ENCODE assay signal across 8 cellular contexts in the genomic region with DNA sequence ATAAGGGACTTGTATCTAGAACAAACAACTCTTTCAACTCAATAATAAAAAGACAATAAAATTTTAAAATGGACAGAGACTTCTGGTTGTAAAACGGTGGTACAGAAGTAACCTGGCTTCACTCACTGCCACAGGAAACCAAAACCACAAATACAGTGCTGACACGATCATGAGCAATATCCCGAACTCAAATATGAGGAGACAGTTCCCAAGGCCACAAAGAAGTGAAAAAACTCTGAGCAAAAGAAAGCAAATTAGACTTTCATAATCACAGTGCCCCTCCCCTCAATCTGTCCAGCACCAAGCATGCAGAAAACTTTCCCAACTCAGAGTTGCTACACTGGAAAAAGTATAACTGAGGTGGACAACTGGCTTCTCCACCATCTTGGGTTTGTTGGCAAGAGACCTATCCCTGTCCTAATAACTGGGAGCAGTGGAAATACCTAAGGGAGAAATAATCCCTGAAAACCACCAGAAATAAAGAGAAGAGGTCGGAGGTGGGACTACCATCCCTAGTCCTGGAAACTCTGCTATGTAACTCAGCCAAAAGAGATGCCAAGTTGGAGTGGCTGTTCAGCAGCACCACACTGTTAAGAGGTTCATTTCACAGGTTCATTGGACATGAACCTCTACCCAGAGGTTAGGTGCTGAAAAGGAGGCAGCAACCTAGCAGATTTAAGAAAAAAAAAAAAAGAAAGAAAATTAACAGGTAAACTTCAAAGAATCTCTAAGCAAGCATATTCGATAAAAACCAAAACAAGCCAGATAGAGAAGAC. TPM values are rescaled to one million over a fixed set of nuclear protein-coding genes. Genes with fewer than 3 reads are reported as not detected.
DNase-seq lines count a peak whose midpoint lies in the region; ATAC-seq and TF ChIP-seq lines count a peak whose summit lies in the region.

No MANE protein-coding gene starts in this region.

- H3K4me3 ChIP-seq in BLaER1 (no peak overlapping the region), A673 (ENCODE audit: low read depth, low read length, poor library complexity, severe bottlenecking) (no peak overlapping the region)

- H4K20me1 ChIP-seq in BLaER1 = peaks cover 73% of the 10 kb centered on the region

- H3K4me3 Mint-ChIP-seq in WTC11 = no peak overlapping the region

- H3K27ac ChIP-seq in BLaER1 = no peak overlapping the region
- H3K27ac ChIP-seq in A673 (ENCODE audit: low read depth, low read length, poor library complexity, severe bottlenecking) = no peak overlapping the region

- no peak overlapping the region for H3K9ac ChIP-seq in BLaER1

- BruUV-seq in A673 (replicated peaks; lab: Mats Ljungman, UMichigan) = no TSS peak

- H3K27me3 ChIP-seq in BLaER1 = no peaks in the 10 kb centered on the region
- H3K27me3 ChIP-seq in A673 (replicated peaks; ENCODE audit: insufficient read depth, low read depth, low read length, poor library complexity) = no peaks in the 10 kb centered on the region

- intact Hi-C loops in A673 (cut with micrococcal nuclease; ENCODE audit: unreplicated experiment) = no loop called here

- TF ChIP-seq CTCF in WTC11 (IDR thresholded peaks at IDR 0.05) = no peak
- TF ChIP-seq CTCF in A673 (conservative IDR thresholded peaks at IDR 0.05; ENCODE audit: low read depth, low read length) = no peak

- no peak overlapping the region for H3K27ac Mint-ChIP-seq in WTC11

- peak overlapping the region; percentile 69 for H3K4me2 ChIP-seq in BLaER1

- ATAC-seq in WTC11 = no peak
- peak; percentile 85 for ATAC-seq in left lobe of liver
- no peak for ATAC-seq in HG03039 (IDR thresholded peaks at IDR 0.05; ENCODE audit: unreplicated experiment)

- H3K9me3 Mint-ChIP-seq in WTC11 = peaks cover 13% of the 10 kb centered on the region

- POLR2A ChIA-PET in WTC11 (lab: Charles Lee) (no interaction called here), A673 (lab: Charles Lee; ENCODE audit: low non-redundant PET) (no interaction called here)

- H3K4me1 ChIP-seq in BLaER1 (peaks cover 12% of the 10 kb centered on the region), A673 (ENCODE audit: insufficient read depth, low read length, poor library complexity, severe bottlenecking) (peaks cover 21% of the 10 kb centered on the region)

- H3K36me3 Mint-ChIP-seq in WTC11 = peaks cover 3% of the 10 kb centered on the region

- peaks cover 8% of the 10 kb centered on the region for H3K4me1 Mint-ChIP-seq in WTC11

- peaks cover 28% of the 10 kb centered on the region for H3K36me3 ChIP-seq in BLaER1
- no peaks in the 10 kb centered on the region for H3K36me3 ChIP-seq in A673 (ENCODE audit: insufficient read depth, low read length, poor library complexity, severe bottlenecking)

- CTCF ChIA-PET in WTC11 (lab: Charles Lee) = no interaction called here
- CTCF ChIA-PET in A673 (lab: Charles Lee) = no interaction called here

- peaks cover 33% of the 10 kb centered on the region for H3K9me3 ChIP-seq in BLaER1
- peaks cover 20% of the 10 kb centered on the region for H3K9me3 ChIP-seq in A673 (ENCODE audit: low read depth, low read length, poor library complexity, severe bottlenecking)

- H3K27me3 Mint-ChIP-seq in WTC11 (ENCODE audit: low read depth) = no peaks in the 10 kb centered on the region

- DNase-seq in GM19240 (ENCODE audit: insufficient read length, low spot score) = peak; percentile 22
- DNase-seq in HS-27A (ENCODE audit: low read depth) = peak; percentile 60
- DNase-seq in WTC11 (ENCODE audit: low spot score) = no peak
- DNase-seq in left lobe of liver (ENCODE audit: low spot score) = no peak
- DNase-seq in A673 (ENCODE audit: low spot score) = no peak
- DNase-seq in NCI-H2107 treated with DMSO at 0.1 percent for 48 hours (lab: John Stamatoyannopoulos, UW; ENCODE audit: unreplicated experiment) = no peak

TF ChIP-seq in WTC11, 78 proteins besides CTCF, POLR2A, EP300 and RAD21:
- no peak for TF ChIP-seq SOX15 (CRISPR knock-in tag; IDR thresholded peaks at IDR 0.05)
- TF ChIP-seq, protein P1, sequence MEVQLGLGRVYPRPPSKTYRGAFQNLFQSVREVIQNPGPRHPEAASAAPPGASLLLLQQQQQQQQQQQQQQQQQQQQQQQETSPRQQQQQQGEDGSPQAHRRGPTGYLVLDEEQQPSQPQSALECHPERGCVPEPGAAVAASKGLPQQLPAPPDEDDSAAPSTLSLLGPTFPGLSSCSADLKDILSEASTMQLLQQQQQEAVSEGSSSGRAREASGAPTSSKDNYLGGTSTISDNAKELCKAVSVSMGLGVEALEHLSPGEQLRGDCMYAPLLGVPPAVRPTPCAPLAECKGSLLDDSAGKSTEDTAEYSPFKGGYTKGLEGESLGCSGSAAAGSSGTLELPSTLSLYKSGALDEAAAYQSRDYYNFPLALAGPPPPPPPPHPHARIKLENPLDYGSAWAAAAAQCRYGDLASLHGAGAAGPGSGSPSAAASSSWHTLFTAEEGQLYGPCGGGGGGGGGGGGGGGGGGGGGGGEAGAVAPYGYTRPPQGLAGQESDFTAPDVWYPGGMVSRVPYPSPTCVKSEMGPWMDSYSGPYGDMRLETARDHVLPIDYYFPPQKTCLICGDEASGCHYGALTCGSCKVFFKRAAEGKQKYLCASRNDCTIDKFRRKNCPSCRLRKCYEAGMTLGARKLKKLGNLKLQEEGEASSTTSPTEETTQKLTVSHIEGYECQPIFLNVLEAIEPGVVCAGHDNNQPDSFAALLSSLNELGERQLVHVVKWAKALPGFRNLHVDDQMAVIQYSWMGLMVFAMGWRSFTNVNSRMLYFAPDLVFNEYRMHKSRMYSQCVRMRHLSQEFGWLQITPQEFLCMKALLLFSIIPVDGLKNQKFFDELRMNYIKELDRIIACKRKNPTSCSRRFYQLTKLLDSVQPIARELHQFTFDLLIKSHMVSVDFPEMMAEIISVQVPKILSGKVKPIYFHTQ (CRISPR knock-in tag; IDR thresholded peaks at IDR 0.05) = no peak
- TF ChIP-seq GABPB1 (CRISPR knock-in tag; IDR thresholded peaks at IDR 0.05) = peak; percentile 13; the same call in 1 of the 2 replicates
- no peak for TF ChIP-seq ETV6 (CRISPR knock-in tag; IDR thresholded peaks at IDR 0.05)

RNA-seq across cellular contexts. Expression of a gene that starts 55.5 kb away (rescaled TPM):
- total RNA-seq in WTC11 (2021) (5.0 to 5.7 TPM (median 5.2 TPM) in 3 replicates), left lobe of liver (11.7 TPM), A673 (2021) (24.0 and 25.3 TPM in 2 replicates)

Comparison
In these comparisons a context has a peak if more than half of its experiments do, and no peak if none do; other contexts are left out.
1. DNase-seq: peak in GM19240 (single experiment) and HS-27A (single experiment); none in WTC11 (single experiment), left lobe of liver (single experiment), A673 (single experiment) and NCI-H2107 treated with DMSO at 0.1 percent for 48 hours (single experiment).